In the genomic region with DNA sequence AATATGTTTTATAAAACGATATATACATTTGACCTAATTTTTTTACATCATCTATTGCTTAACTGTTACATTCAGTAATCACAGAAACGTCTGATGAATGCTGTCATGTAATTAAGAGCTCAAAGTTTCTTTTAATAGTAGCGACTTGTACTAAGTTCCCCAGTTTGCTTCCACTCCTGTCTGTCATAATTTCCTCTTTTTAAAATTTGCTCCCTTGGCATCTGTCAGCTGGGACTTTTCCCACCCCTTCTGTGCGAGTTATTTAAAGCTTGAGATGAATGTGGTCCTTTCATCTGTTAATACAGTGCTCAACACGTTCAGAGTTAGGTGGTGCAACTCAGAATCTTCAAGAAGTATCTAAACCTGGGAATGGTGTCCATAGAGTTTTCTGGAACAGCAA, we compare ENCODE assay signal across 1 cellular context.
TF ChIP-seq lines count a peak whose summit lies in the region.

No MANE protein-coding gene starts in this region.

TF ChIP-seq in HepG2, 621 proteins besides CTCF, POLR2A, EP300 and RAD21 (continued from another document):
- 0 out of 2 replicates have a peak, but pooled peaks have one; percentile 3 for TF ChIP-seq TCF7 (IDR thresholded peaks at IDR 0.05; ENCODE audit: low read depth)
